Comparison of ENCODE assay signal across 1 cellular context in genomic region chr1:74673351-74674111, GRCh38.
TF ChIP-seq lines count a peak whose summit lies in the region.

A gene with protein sequence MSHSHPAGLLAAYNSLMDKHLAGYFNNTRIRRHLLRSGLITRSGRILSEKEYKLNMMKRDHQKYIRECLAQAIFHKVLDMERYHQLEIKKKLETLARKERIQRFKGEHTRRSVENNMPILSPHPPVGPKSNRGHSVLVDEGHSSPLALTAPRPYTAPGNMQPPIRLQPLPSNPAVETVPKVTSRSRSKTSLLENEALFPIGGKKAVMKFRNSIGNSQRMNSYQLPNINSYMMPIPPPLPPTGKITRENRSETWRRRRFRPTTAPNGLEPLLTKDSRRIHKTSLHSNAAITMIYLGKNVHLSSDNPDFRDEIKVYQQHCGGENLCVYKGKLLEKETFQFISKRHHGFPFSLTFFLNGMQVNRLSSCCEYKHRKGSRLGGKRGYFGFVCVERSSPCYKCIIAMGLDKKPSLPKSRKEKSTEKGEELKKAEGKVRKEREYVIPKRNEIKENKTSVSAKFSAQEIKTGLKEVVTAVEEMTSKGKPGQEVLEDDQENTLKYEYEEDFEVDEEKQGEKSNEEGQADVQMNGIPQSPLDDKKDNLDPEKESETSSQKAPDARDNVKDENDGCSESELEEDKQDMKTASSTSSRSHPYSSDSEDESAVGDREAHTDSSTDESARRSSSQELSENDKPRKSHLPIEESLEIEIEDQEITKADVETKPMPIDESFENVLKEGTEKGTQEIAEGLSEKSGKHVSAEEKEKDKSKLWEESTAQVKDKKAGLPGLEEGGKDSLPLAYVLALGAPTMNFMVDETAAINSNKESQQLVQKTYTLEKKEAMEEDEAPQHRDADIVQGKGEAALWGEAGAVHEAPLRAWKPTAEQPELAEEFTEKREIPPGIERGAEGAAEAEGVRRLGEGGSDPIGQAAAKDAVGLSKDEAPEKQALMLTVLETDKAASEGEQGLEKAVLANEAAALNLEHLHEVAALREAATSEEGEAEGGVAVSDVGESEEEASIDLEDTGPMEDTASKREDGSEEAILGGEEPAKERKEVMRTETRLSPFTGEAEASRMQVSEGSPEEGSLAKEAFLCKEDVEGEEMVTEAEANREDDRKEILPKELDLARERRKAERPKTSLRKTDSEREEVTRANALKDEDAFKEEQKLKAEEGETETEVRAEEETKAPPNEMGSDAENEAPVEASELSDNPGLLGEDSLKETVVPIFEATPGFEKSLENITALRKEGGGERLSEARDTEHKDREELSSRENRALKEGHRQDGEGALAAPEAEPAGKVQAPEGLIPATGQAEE (N-terminal part only) (minus strand): TSS chr1:74673792. CDS start chr1:74673519, 273 bp downstream.

TF ChIP-seq in HepG2, 621 proteins besides CTCF, POLR2A, EP300 and RAD21 (continued from another document):
- no peak for TF ChIP-seq ZBTB46 (CRISPR knock-in tag; IDR thresholded peaks at IDR 0.05; ENCODE audit: borderline replicate concordance)
- TF ChIP-seq NAIF1 (CRISPR knock-in tag; IDR thresholded peaks at IDR 0.05; ENCODE audit: borderline replicate concordance) = no peak
- no peak for TF ChIP-seq ZNF264 (CRISPR knock-in tag; IDR thresholded peaks at IDR 0.05)
- TF ChIP-seq ZNF101 (CRISPR knock-in tag; IDR thresholded peaks at IDR 0.05; ENCODE audit: borderline replicate concordance, low read depth) = no peak
- no peak for TF ChIP-seq SRSF4 (IDR thresholded peaks at IDR 0.05; ENCODE audit: low read depth, low read length, poor library complexity, severe bottlenecking)
- no peak for TF ChIP-seq FOSL2 (CRISPR knock-in tag; IDR thresholded peaks at IDR 0.05)
- no peak for TF ChIP-seq ZNF256 (CRISPR knock-in tag; conservative IDR thresholded peaks at IDR 0.05)
- no peak for TF ChIP-seq ZNF772 (CRISPR knock-in tag; IDR thresholded peaks at IDR 0.05)
- TF ChIP-seq ZNF17 (CRISPR knock-in tag; IDR thresholded peaks at IDR 0.05) = no peak
- TF ChIP-seq ZNF558 (CRISPR knock-in tag; IDR thresholded peaks at IDR 0.05; ENCODE audit: borderline replicate concordance) = no peak
